ENCODE assay signal across 8 cellular contexts in genomic region chrX:39688576-39689373, GRCh38.
DNase-seq lines count a peak whose midpoint lies in the region; ATAC-seq, FAIRE-seq and TF ChIP-seq lines count a peak whose summit lies in the region.

No MANE protein-coding gene starts in this region.

- H4K20me1 ChIP-seq in MM.1S (ENCODE audit: insufficient read depth, low read length) = no peaks in the 10 kb centered on the region

- no peaks in the 10 kb centered on the region for H3K9me2 ChIP-seq in MM.1S (replicated peaks; ENCODE audit: insufficient read depth, low read length)

- DNase-seq in D721Med (ENCODE audit: insufficient read length, low spot score) = peak; percentile 23
- DNase-seq in MM.1S = peak; percentile 52
- DNase-seq in activated CD4-positive, alpha-beta T cell treated with anti-CD3 and anti-CD28 coated beads, Interleukin-2, amount 50 U/mL, for 48 hours = peak; percentile 16 to 21
- DNase-seq in esophagus squamous epithelium (lab: John Stamatoyannopoulos, UW) = no peak
- peak; percentile 68 for DNase-seq in transverse colon
- no peak for DNase-seq in SHP77 treated with DMSO at 0.1 percent for 48 hours (lab: John Stamatoyannopoulos, UW)

- FAIRE-seq in D721Med (lab: Jason Lieb, UNC) = no peak

- peak overlapping the region; percentile 35; the same call in 1 of the 2 replicates for H3K9ac ChIP-seq in MM.1S (ENCODE audit: low read length)
- H3K9ac ChIP-seq in muscle layer of colon (ENCODE audit: low read length) = no peak overlapping the region

- in situ Hi-C loops in transverse colon (cut with MboI; ENCODE audit: low pct_ligation_motif_present in 1 of 4, low pct_unique_long_range_greater_than_20kb in 1 of 4, low sequenced_read_pairs in 3 of 4) = no loop called here

- H3K9me3 ChIP-seq in MM.1S (replicated peaks; ENCODE audit: insufficient read depth, low read length) = no peaks in the 10 kb centered on the region
- H3K9me3 ChIP-seq in esophagus squamous epithelium = no peaks in the 10 kb centered on the region
- no peaks in the 10 kb centered on the region for H3K9me3 ChIP-seq in muscle layer of colon (ENCODE audit: low read length)
- no peaks in the 10 kb centered on the region for H3K9me3 ChIP-seq in transverse colon

- H3K27me3 ChIP-seq in MM.1S (replicated peaks; ENCODE audit: insufficient read depth, low read length) = no peaks in the 10 kb centered on the region
- H3K27me3 ChIP-seq in esophagus squamous epithelium = peaks cover 0 to 5% (median 0%) of the 10 kb centered on the region in 4 donors
- H3K27me3 ChIP-seq in muscle layer of colon (ENCODE audit: control insufficient read depth in 1 of 2, insufficient read depth in 2 of 2, low read length in 2 of 2) = peaks cover 0 to 9% of the 10 kb centered on the region in 2 donors
- no peaks in the 10 kb centered on the region for H3K27me3 ChIP-seq in transverse colon

- intact Hi-C loops in esophagus squamous epithelium (cut with DNase I) = no loop called here
- intact Hi-C loops in transverse colon (cut with DNase I; ENCODE audit: low total_unique reads) = no loop called here

- 8% methylated on average over 2 of the region's 100 CpGs; no CpG with 5 or more reads in 1 of the 2 donors for WGBS in esophagus squamous epithelium, 2 donors
- WGBS in transverse colon (ENCODE audit: low coverage in 1 of 2), 2 donors = 50% methylated on average over 75 of the region's 100 CpGs; no CpG with 5 or more reads in 1 of the 2 donors

- H3K4me3 ChIP-seq in MM.1S (ENCODE audit: low read length) = peak overlapping the region; percentile 50
- peak overlapping the region; percentile 39 to 66 (median 44) for H3K4me3 ChIP-seq in esophagus squamous epithelium
- peak overlapping the region; percentile 33 to 36 for H3K4me3 ChIP-seq in muscle layer of colon (ENCODE audit: low read depth in 1 of 2, low read length in 2 of 2)
- peak overlapping the region; percentile 14 to 49 (median 33) for H3K4me3 ChIP-seq in transverse colon

- peak in 1 of 4 donors; percentile 16 for TF ChIP-seq POLR2A in esophagus squamous epithelium (IDR thresholded peaks at IDR 0.05)
- peak; percentile 12 for TF ChIP-seq POLR2A in transverse colon (IDR thresholded peaks at IDR 0.05)

- H3K4me1 ChIP-seq in MM.1S (ENCODE audit: low read length) (no peaks in the 10 kb centered on the region), esophagus squamous epithelium (peaks cover 4 to 24% (median 7%) of the 10 kb centered on the region in 3 donors), muscle layer of colon (ENCODE audit: insufficient read depth, low read length) (peaks cover 10% of the 10 kb centered on the region), transverse colon (peaks cover 0 to 17% (median 11%) of the 10 kb centered on the region in 4 donors)

- H3F3A ChIP-seq in MM.1S (ENCODE audit: insufficient read depth, low read length) = no peaks in the 10 kb centered on the region

- no peaks in the 10 kb centered on the region for H3K36me3 ChIP-seq in MM.1S (replicated peaks; ENCODE audit: insufficient read depth, low read length)
- H3K36me3 ChIP-seq in esophagus squamous epithelium = no peaks in the 10 kb centered on the region
- no peaks in the 10 kb centered on the region for H3K36me3 ChIP-seq in muscle layer of colon (ENCODE audit: insufficient read depth, low read length)
- no peaks in the 10 kb centered on the region for H3K36me3 ChIP-seq in transverse colon

- no peak for TF ChIP-seq EP300 in transverse colon (IDR thresholded peaks at IDR 0.05; ENCODE audit: low read depth)

- TF ChIP-seq CTCF in D721Med (IDR thresholded peaks at IDR 0.05; ENCODE audit: insufficient read depth, missing control alignments) (no peak), MM.1S (IDR thresholded peaks at IDR 0.05; ENCODE audit: low read length) (no peak), esophagus squamous epithelium (IDR thresholded peaks at IDR 0.05) (no peak), transverse colon (IDR thresholded peaks at IDR 0.05) (no peak)

- H2AFZ ChIP-seq in MM.1S (ENCODE audit: low read length) = peak overlapping the region; percentile 65; the same call in 1 of the 2 replicates

- ATAC-seq in HG02981 (IDR thresholded peaks at IDR 0.05; ENCODE audit: unreplicated experiment) = no peak

- no peaks in the 10 kb centered on the region for H3K79me2 ChIP-seq in MM.1S (ENCODE audit: low read length)

- peak overlapping the region; percentile 52 for H3K4me2 ChIP-seq in MM.1S (ENCODE audit: low read depth, low read length)

- H3K27ac ChIP-seq in MM.1S (ENCODE audit: low read length) (no peak overlapping the region), esophagus squamous epithelium (peak overlapping the region; percentile 46 to 77 (median 60)), muscle layer of colon (ENCODE audit: low read depth, low read length) (peak overlapping the region; percentile 3), transverse colon (peak overlapping the region; percentile 53 to 72 (median 58))

Comparison
In these comparisons a context has a peak if more than half of its experiments do, and no peak if none do; other contexts are left out.
1. DNase-seq: peak in D721Med (single experiment), MM.1S (single experiment), activated CD4-positive, alpha-beta T cell treated with anti-CD3 and anti-CD28 coated beads, Interleukin-2, amount 50 U/mL, for 48 hours (2 of 2) and transverse colon (single experiment); none in esophagus squamous epithelium (single experiment) and SHP77 treated with DMSO at 0.1 percent for 48 hours (single experiment).
2. Peak in every context shown above with its lines, with median percentiles within 50 percentile points of each other: H3K4me3 ChIP-seq.